ENCODE assay signal across 18 cellular contexts in genomic region chr15:58058068-58058467, GRCh38. TPM values are rescaled to one million over a fixed set of nuclear protein-coding genes. Genes with fewer than 3 reads are reported as not detected.
"Had no signal": no experiment of that assay in that cellular context is flagged by ENCODE, and none has a peak within 500 bp of the region (broad histone marks: within the 10 kb centered on the region; RNA-seq: fewer than 3 reads in every experiment).

No MANE protein-coding gene starts in this region.

- DNase-seq: erythroblast; head of caudate nucleus; hippocampal formation; mucosa of descending colon; naive thymus-derived CD8-positive, alpha-beta T cell; posterior cingulate gyrus; spleen; stimulated activated CD4-positive, alpha-beta T cell treated with anti-CD3 and anti-CD28 coated beads, Interleukin-15, amount 100 ng/mL, for 24 hours; stimulated activated CD4-positive, alpha-beta T cell treated with anti-CD3 and anti-CD28 coated beads, Interleukin-1b, Interleukin-23, amount 100 ng/mL, for 48 hours; stimulated activated CD4-positive, alpha-beta T cell treated with anti-CD3 and anti-CD28 coated beads, Interleukin-4, amount 100 ng/mL, for 24 hours; stimulated activated naive CD8-positive, alpha-beta T cell treated with anti-CD3 and anti-CD28 coated beads, Interleukin-15, amount 100 ng/mL, for 72 hours; transverse colon had no signal

- H3K9me3 ChIP-seq: mucosa of descending colon, spleen, thoracic aorta, transverse colon had no signal

- H3K4me3 ChIP-seq: mucosa of descending colon, spleen, thoracic aorta, transverse colon had no signal

- H3K4me1 ChIP-seq: spleen, transverse colon had no signal

- H3K27ac ChIP-seq: foreskin keratinocyte, spleen, thoracic aorta, transverse colon had no signal

- H3K36me3 Mint-ChIP-seq: naive thymus-derived CD8-positive, alpha-beta T cell; stimulated activated memory B cell treated with anti-CD40 and anti-IgM and Interleukin-4, amounts not matched to agents 10 μg/mL and 1 μg/mL and 100 μg/mL, for 72 hours had no signal

- H3K9me3 Mint-ChIP-seq: dendritic cell treated with granulocyte-macrophage colony-stimulating factor and Interleukin-4, amounts not matched to agents 40 ng/mL and 50 ng/mL, for 4 days; neural crest cell; stimulated activated memory B cell treated with anti-CD40 and anti-IgM and Interleukin-4, amounts not matched to agents 10 μg/mL and 1 μg/mL and 100 μg/mL, for 72 hours; stimulated activated naive CD8-positive, alpha-beta T cell treated with anti-CD3 and anti-CD28 coated beads, Interleukin-15, amount 100 ng/mL, for 72 hours had no signal

- ATAC-seq: naive thymus-derived CD8-positive, alpha-beta T cell; sciatic nerve; stimulated activated memory B cell treated with anti-CD40 and anti-IgM and Interleukin-4, amounts not matched to agents 10 μg/mL and 1 μg/mL and 100 μg/mL, for 72 hours; stimulated activated naive CD8-positive, alpha-beta T cell treated with anti-CD3 and anti-CD28 coated beads, Interleukin-15, amount 100 ng/mL, for 72 hours had no signal

- H3K4me3 Mint-ChIP-seq: dendritic cell treated with granulocyte-macrophage colony-stimulating factor and Interleukin-4, amounts not matched to agents 40 ng/mL and 50 ng/mL, for 4 days; naive thymus-derived CD8-positive, alpha-beta T cell; neural crest cell; stimulated activated memory B cell treated with anti-CD40 and anti-IgM and Interleukin-4, amounts not matched to agents 10 μg/mL and 1 μg/mL and 100 μg/mL, for 72 hours; stimulated activated naive CD8-positive, alpha-beta T cell treated with anti-CD3 and anti-CD28 coated beads, Interleukin-15, amount 100 ng/mL, for 72 hours had no signal

- H3K4me1 Mint-ChIP-seq: neural crest cell; stimulated activated memory B cell treated with anti-CD40 and anti-IgM and Interleukin-4, amounts not matched to agents 10 μg/mL and 1 μg/mL and 100 μg/mL, for 72 hours; stimulated activated naive CD8-positive, alpha-beta T cell treated with anti-CD3 and anti-CD28 coated beads, Interleukin-15, amount 100 ng/mL, for 72 hours had no signal

- H3K27ac Mint-ChIP-seq: dendritic cell treated with granulocyte-macrophage colony-stimulating factor and Interleukin-4, amounts not matched to agents 40 ng/mL and 50 ng/mL, for 4 days; stimulated activated memory B cell treated with anti-CD40 and anti-IgM and Interleukin-4, amounts not matched to agents 10 μg/mL and 1 μg/mL and 100 μg/mL, for 72 hours; stimulated activated naive CD8-positive, alpha-beta T cell treated with anti-CD3 and anti-CD28 coated beads, Interleukin-15, amount 100 ng/mL, for 72 hours had no signal

- H3K36me3 ChIP-seq: spleen, thoracic aorta, transverse colon had no signal

RNA-seq across cellular contexts. Expression of gene ALDH1A2, which starts 7.4 kb away (rescaled TPM):
- total RNA-seq: naive thymus-derived CD8-positive, alpha-beta T cell had no signal
